Comparison of ENCODE assay signal across 17 cellular contexts in the genomic region with DNA sequence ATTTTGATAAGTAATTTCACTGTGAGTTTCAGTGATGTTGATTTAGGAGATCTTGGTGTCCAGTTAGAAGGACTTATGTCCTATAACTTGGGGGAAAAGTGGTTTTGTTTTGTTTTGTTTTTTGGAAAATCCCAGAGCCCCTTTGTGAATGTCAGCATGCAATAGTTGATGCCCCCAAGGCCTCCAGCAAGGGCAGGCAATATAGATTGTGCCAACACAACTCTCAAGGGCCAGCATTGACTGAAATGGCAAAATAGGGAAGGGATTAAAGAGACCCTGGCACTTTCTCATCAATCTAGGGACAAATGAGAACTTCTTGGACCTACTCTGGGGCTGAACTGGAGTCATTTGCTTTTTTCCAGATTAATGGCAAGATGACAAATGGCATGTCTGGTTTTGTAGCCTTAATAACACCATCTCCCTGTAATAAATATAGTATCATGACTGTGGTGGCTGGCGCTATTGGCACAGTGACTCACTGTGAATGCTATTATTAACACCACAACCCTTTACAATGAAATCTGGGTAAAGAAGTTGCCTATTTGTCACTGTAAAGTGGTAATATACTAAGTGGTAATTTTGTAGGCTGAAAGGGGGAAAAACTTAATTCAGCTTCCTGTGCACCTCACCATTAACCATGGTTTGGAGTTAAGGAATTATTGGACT. TPM values are rescaled to one million over a fixed set of nuclear protein-coding genes. Genes with fewer than 3 reads are reported as not detected.
A peak's percentile ranks its signal among the peaks of the same experiment; 100 is the strongest.
DNase-seq lines count a peak whose midpoint lies in the region; ATAC-seq and TF ChIP-seq lines count a peak whose summit lies in the region.
"Had no signal": no experiment of that assay in that cellular context is flagged by ENCODE, and none has a peak within 500 bp of the region (broad histone marks: within the 10 kb centered on the region; RNA-seq: fewer than 3 reads in every experiment).

No MANE protein-coding gene starts in this region.

- H3K4me1 ChIP-seq in foreskin keratinocyte (no peaks in the 10 kb centered on the region), skeletal muscle tissue (ENCODE audit: control insufficient read depth in 3 of 3, insufficient read depth in 3 of 3, low read length in 3 of 3) (peaks cover 7 to 24% (median 11%) of the 10 kb centered on the region in 3 donors), endodermal cell (ENCODE audit: control insufficient read depth, insufficient read depth, low read length) (no peaks in the 10 kb centered on the region)

- H3K36me3 Mint-ChIP-seq in activated T-cell treated with anti-CD3 and anti-CD28 coated beads, Interleukin-2, amount 50 U/mL, for 72 hours (ENCODE audit: insufficient read depth in 2 of 2) = no peaks in the 10 kb centered on the region
- no peaks in the 10 kb centered on the region for H3K36me3 Mint-ChIP-seq in endodermal cell (ENCODE audit: low read depth)
- H3K36me3 Mint-ChIP-seq: CD4-positive, alpha-beta memory T cell; natural killer cell treated with Interleukin-12 subunit alpha and Interleukin-12 subunit beta and Interleukin-15 and Interleukin-18, amount 100 ng/mL, for 72 hours had no signal

- no peak overlapping the region for H3K27ac ChIP-seq in foreskin keratinocyte
- peak overlapping the region; percentile 82 for H3K27ac ChIP-seq in skeletal muscle tissue (ENCODE audit: low read depth, low read length)
- H3K27ac ChIP-seq in endodermal cell (ENCODE audit: low read depth, low read length) = no peak overlapping the region

- 100% methylated on average over 1 of the region's 1 CpG; no CpG with 5 or more reads in 1 of the 2 experiments for WGBS in endodermal cell (ENCODE audit: insufficient coverage in 1 of 2, insufficient read length in 1 of 2), 2 experiments

- ATAC-seq in foreskin keratinocyte = peak; percentile 86
- ATAC-seq in activated T-cell treated with anti-CD3 and anti-CD28 coated beads, Interleukin-2, amount 50 U/mL, for 72 hours (replicated peaks in 1 of 2) = no peak
- ATAC-seq: natural killer cell treated with Interleukin-12 subunit alpha and Interleukin-12 subunit beta and Interleukin-15 and Interleukin-18, amount 100 ng/mL, for 72 hours; stimulated activated naive CD8-positive, alpha-beta T cell treated with anti-CD3 and anti-CD28 coated beads, Interleukin-15, amount 100 ng/mL, for 72 hours had no signal

- H3K36me3 ChIP-seq in skeletal muscle tissue (ENCODE audit: control insufficient read depth in 3 of 3, insufficient read depth in 3 of 3, low read length in 3 of 3) (no peaks in the 10 kb centered on the region), endodermal cell (ENCODE audit: control insufficient read depth, insufficient read depth, low read length) (no peaks in the 10 kb centered on the region)

- H3K27me3 Mint-ChIP-seq in activated T-cell treated with anti-CD3 and anti-CD28 coated beads, Interleukin-2, amount 50 U/mL, for 72 hours (ENCODE audit: low read depth) = no peaks in the 10 kb centered on the region
- peaks cover 2% of the 10 kb centered on the region for H3K27me3 Mint-ChIP-seq in endodermal cell (ENCODE audit: insufficient read depth)
- H3K27me3 Mint-ChIP-seq: activated CD4-positive, alpha-beta memory T cell treated with anti-CD3 and anti-CD28 coated beads, Interleukin-2, amount 10 ng/mL, durations not matched to agents 7 days and 5 days; natural killer cell treated with Interleukin-12 subunit alpha and Interleukin-12 subunit beta and Interleukin-15 and Interleukin-18, amount 100 ng/mL, for 72 hours; stimulated activated naive CD8-positive, alpha-beta T cell treated with anti-CD3 and anti-CD28 coated beads, Interleukin-15, amount 100 ng/mL, for 72 hours had no signal

- H3K4me3 Mint-ChIP-seq in activated T-cell treated with anti-CD3 and anti-CD28 coated beads, Interleukin-2, amount 50 U/mL, for 72 hours = no peak overlapping the region
- no peak overlapping the region for H3K4me3 Mint-ChIP-seq in endodermal cell
- H3K4me3 Mint-ChIP-seq: activated CD4-positive, alpha-beta memory T cell treated with anti-CD3 and anti-CD28 coated beads, Interleukin-2, amount 10 ng/mL, durations not matched to agents 7 days and 5 days; CD4-positive, alpha-beta memory T cell; natural killer cell treated with Interleukin-12 subunit alpha and Interleukin-12 subunit beta and Interleukin-15 and Interleukin-18, amount 100 ng/mL, for 72 hours; stimulated activated naive CD8-positive, alpha-beta T cell treated with anti-CD3 and anti-CD28 coated beads, Interleukin-15, amount 100 ng/mL, for 72 hours had no signal

- no peaks in the 10 kb centered on the region for H3K9me3 ChIP-seq in skeletal muscle tissue (ENCODE audit: control insufficient read depth in 3 of 3, low read length in 3 of 3)
- H3K9me3 ChIP-seq in endodermal cell (ENCODE audit: control insufficient read depth, low read length) = no peaks in the 10 kb centered on the region

- H3K4me3 ChIP-seq in skeletal muscle tissue (ENCODE audit: low read length in 3 of 3) (peak overlapping the region in 1 of 3 donors; percentile 20), endodermal cell (ENCODE audit: low read length) (no peak overlapping the region)

- no peak for TF ChIP-seq CTCF in foreskin keratinocyte (conservative IDR thresholded peaks at IDR 0.05)
- TF ChIP-seq CTCF in endodermal cell (conservative IDR thresholded peaks at IDR 0.05) = no peak

- H3K27ac Mint-ChIP-seq in activated T-cell treated with anti-CD3 and anti-CD28 coated beads, Interleukin-2, amount 50 U/mL, for 72 hours = no peak overlapping the region
- no peak overlapping the region for H3K27ac Mint-ChIP-seq in endodermal cell
- H3K27ac Mint-ChIP-seq: activated CD4-positive, alpha-beta memory T cell treated with anti-CD3 and anti-CD28 coated beads, Interleukin-2, amount 10 ng/mL, durations not matched to agents 7 days and 5 days; CD4-positive, alpha-beta memory T cell; natural killer cell treated with Interleukin-12 subunit alpha and Interleukin-12 subunit beta and Interleukin-15 and Interleukin-18, amount 100 ng/mL, for 72 hours; stimulated activated naive CD8-positive, alpha-beta T cell treated with anti-CD3 and anti-CD28 coated beads, Interleukin-15, amount 100 ng/mL, for 72 hours had no signal

- no peaks in the 10 kb centered on the region for H3K27me3 ChIP-seq in foreskin keratinocyte
- H3K27me3 ChIP-seq in skeletal muscle tissue (ENCODE audit: control insufficient read depth in 3 of 3, insufficient read depth in 3 of 3, low read length in 3 of 3) = no peaks in the 10 kb centered on the region
- no peaks in the 10 kb centered on the region for H3K27me3 ChIP-seq in endodermal cell (ENCODE audit: control insufficient read depth, insufficient read depth, low read length, poor library complexity, severe bottlenecking)

- H3K9ac ChIP-seq in skeletal muscle tissue (ENCODE audit: low read depth in 1 of 3, low read length in 3 of 3) = peak overlapping the region in 1 of 3 donors; percentile 23
- H3K9ac ChIP-seq in endodermal cell (ENCODE audit: extremely low read depth, low read length, poor library complexity, severe bottlenecking) = no peak overlapping the region

- DNase-seq in NCI-H2227 treated with DMSO at 0.1 percent for 48 hours (lab: John Stamatoyannopoulos, UW) = peak; percentile 15
- no peak for DNase-seq in NCI-H2227 (lab: John Stamatoyannopoulos, UW; ENCODE audit: unreplicated experiment)
- DNase-seq in RKO (ENCODE audit: low spot score) = peak; percentile 8
- peak; percentile 19 to 38 for DNase-seq in foreskin keratinocyte
- no peak for DNase-seq in activated T-cell treated with anti-CD3 and anti-CD28 coated beads, Interleukin-2, amount 50 U/mL, for 72 hours
- no peak for DNase-seq in activated CD4-positive, alpha-beta T cell treated with anti-CD3 and anti-CD28 coated beads for 4 hours
- no peak for DNase-seq in endodermal cell
- DNase-seq: activated CD4-positive, alpha-beta memory T cell treated with anti-CD3 and anti-CD28 coated beads, Interleukin-2, amount 10 ng/mL, durations not matched to agents 7 days and 5 days; CD4-positive, alpha-beta memory T cell; DMS79 treated with DMSO at 0.1 percent for 48 hours; foreskin melanocyte; KG1; NCI-H524 treated with DMSO at 0.1 percent for 48 hours; stimulated activated naive CD8-positive, alpha-beta T cell treated with anti-CD3 and anti-CD28 coated beads, Interleukin-15, amount 100 ng/mL, for 72 hours; SW 1271 had no signal

- no peaks in the 10 kb centered on the region for H3K9me3 Mint-ChIP-seq in activated T-cell treated with anti-CD3 and anti-CD28 coated beads, Interleukin-2, amount 50 U/mL, for 72 hours
- no peaks in the 10 kb centered on the region for H3K9me3 Mint-ChIP-seq in endodermal cell
- H3K9me3 Mint-ChIP-seq: activated CD4-positive, alpha-beta memory T cell treated with anti-CD3 and anti-CD28 coated beads, Interleukin-2, amount 10 ng/mL, durations not matched to agents 7 days and 5 days; CD4-positive, alpha-beta memory T cell; natural killer cell treated with Interleukin-12 subunit alpha and Interleukin-12 subunit beta and Interleukin-15 and Interleukin-18, amount 100 ng/mL, for 72 hours; stimulated activated naive CD8-positive, alpha-beta T cell treated with anti-CD3 and anti-CD28 coated beads, Interleukin-15, amount 100 ng/mL, for 72 hours had no signal

- no peaks in the 10 kb centered on the region for H3K4me1 Mint-ChIP-seq in activated T-cell treated with anti-CD3 and anti-CD28 coated beads, Interleukin-2, amount 50 U/mL, for 72 hours (ENCODE audit: low read depth)
- H3K4me1 Mint-ChIP-seq in endodermal cell = peaks cover 2% of the 10 kb centered on the region
- H3K4me1 Mint-ChIP-seq: activated CD4-positive, alpha-beta memory T cell treated with anti-CD3 and anti-CD28 coated beads, Interleukin-2, amount 10 ng/mL, durations not matched to agents 7 days and 5 days; stimulated activated naive CD8-positive, alpha-beta T cell treated with anti-CD3 and anti-CD28 coated beads, Interleukin-15, amount 100 ng/mL, for 72 hours had no signal

RNA-seq across cellular contexts. Expression of gene ABRACL, which starts 51.8 kb away (rescaled TPM):
- total RNA-seq in foreskin keratinocyte (97.8 and 98.8 TPM in 2 replicates), skeletal muscle tissue (17.2 TPM), endodermal cell (10 to 100 TPM; 24.7 to 45.8 TPM)
- 123 and 124 TPM in 2 replicates for polyA plus RNA-seq in foreskin keratinocyte
- total RNA-seq in activated T-cell treated with anti-CD3 and anti-CD28 coated beads, Interleukin-2, amount 50 U/mL, for 72 hours = 10 to 100 TPM; 81.8 to 82.7 TPM
- polyA plus RNA-seq in endodermal cell (2013, experiment 1 of 2) = 94.9 TPM
- polyA plus RNA-seq in endodermal cell (2013, experiment 2 of 2) = 90.8 TPM

RNA-seq across cellular contexts. Expression of gene HECA, which starts 54.5 kb away (rescaled TPM):
- total RNA-seq in foreskin keratinocyte (15.4 and 16.1 TPM in 2 replicates), skeletal muscle tissue (17.7 TPM), endodermal cell (1 to 10 TPM; 5.6 to 6.0 TPM)
- polyA plus RNA-seq in foreskin keratinocyte = 4.4 and 4.7 TPM in 2 replicates
- 10 to 100 TPM; 77.6 to 89.7 TPM for total RNA-seq in activated T-cell treated with anti-CD3 and anti-CD28 coated beads, Interleukin-2, amount 50 U/mL, for 72 hours
- polyA plus RNA-seq in endodermal cell (2013, experiment 1 of 2) = 10.3 TPM
- polyA plus RNA-seq in endodermal cell (2013, experiment 2 of 2) = 9.8 TPM

Comparison
In these comparisons a context has a peak if more than half of its experiments do, and no peak if none do; other contexts are left out.
1. DNase-seq: peak in NCI-H2227 treated with DMSO at 0.1 percent for 48 hours (single experiment), RKO (single experiment) and foreskin keratinocyte (2 of 2); none in NCI-H2227 (single experiment), activated T-cell treated with anti-CD3 and anti-CD28 coated beads, Interleukin-2, amount 50 U/mL, for 72 hours (0 of 2), activated CD4-positive, alpha-beta T cell treated with anti-CD3 and anti-CD28 coated beads for 4 hours (0 of 2) and endodermal cell (single experiment).